ENCODE assay signal across 29 cellular contexts in the genomic region with DNA sequence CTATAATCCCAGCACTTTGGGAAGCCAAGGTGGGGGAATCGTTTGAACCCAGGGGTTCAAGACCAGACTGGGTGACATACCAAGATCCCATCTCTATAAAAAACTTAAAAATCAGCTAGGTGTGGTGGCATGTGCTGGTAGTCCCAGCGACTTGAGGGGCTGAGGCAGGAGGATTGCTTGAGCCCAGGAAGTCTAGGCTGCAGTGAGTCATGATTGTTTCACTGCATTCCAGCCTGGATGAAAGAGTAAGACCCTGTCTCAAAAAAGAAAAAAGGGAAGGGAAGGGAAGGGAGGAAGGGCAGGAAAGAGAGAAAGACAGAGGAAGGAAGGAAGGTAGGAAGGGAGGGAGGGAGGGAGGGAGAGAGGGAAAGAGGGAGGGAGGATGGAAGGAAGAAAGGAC.
A peak's percentile ranks its signal among the peaks of the same experiment; 100 is the strongest.
DNase-seq lines count a peak whose midpoint lies in the region; FAIRE-seq and TF ChIP-seq lines count a peak whose summit lies in the region.
"Had no signal": no experiment of that assay in that cellular context is flagged by ENCODE, and none has a peak within 500 bp of the region (broad histone marks: within the 10 kb centered on the region; RNA-seq: fewer than 3 reads in every experiment).

No MANE protein-coding gene starts in this region.

- H3K9ac ChIP-seq in trophoblast cell (ENCODE audit: low read length), result no peak overlapping the region
- H3K9ac ChIP-seq: neural progenitor cell had no signal

- peaks cover 3% of the 10 kb centered on the region; the same call in 1 of the 2 replicates for H3K9me3 ChIP-seq in SJCRH30 (replicated peaks)
- peaks cover 2% of the 10 kb centered on the region for H3K9me3 ChIP-seq in trophoblast cell (ENCODE audit: insufficient read depth, low read depth, low read length)
- H3K9me3 ChIP-seq: ascending aorta had no signal

- no peak overlapping the region for H3K18ac ChIP-seq in trophoblast cell (ENCODE audit: low read length)

- H2BK12ac ChIP-seq in trophoblast cell (ENCODE audit: low read length), result no peak overlapping the region

- peak overlapping the region; percentile 29 for H4K91ac ChIP-seq in trophoblast cell (ENCODE audit: low read depth, low read length)

- WGBS in trophoblast cell (ENCODE audit: extremely low coverage, insufficient coverage, insufficient read length), result no CpG with 5 or more reads among the region's 2 CpGs

- H3K4ac ChIP-seq in trophoblast cell (ENCODE audit: low read depth, low read length), result no peak overlapping the region

- TF ChIP-seq POLR2A in H54 (IDR thresholded peaks at IDR 0.05; ENCODE audit: low read depth, low read length), result no peak

- H4K8ac ChIP-seq in trophoblast cell (ENCODE audit: low read depth, low read length), result no peak overlapping the region

- H2BK5ac ChIP-seq in trophoblast cell (ENCODE audit: low read depth, low read length, poor library complexity), result peak overlapping the region; percentile 49

- peak overlapping the region; percentile 63 for H2BK120ac ChIP-seq in trophoblast cell (ENCODE audit: insufficient read depth, low read length, poor library complexity)

- peak; percentile 84 for FAIRE-seq in H54 (lab: Jason Lieb, UNC)
- FAIRE-seq: endometrium, frontal cortex, H1, HTR-8/SVneo, K562 had no signal

- H3K4me3 ChIP-seq in SJCRH30, result no peak overlapping the region
- no peak overlapping the region for H3K4me3 ChIP-seq in trophoblast cell (ENCODE audit: low read depth, low read length)
- H3K4me3 ChIP-seq: ascending aorta, heart right ventricle, K562, neural progenitor cell had no signal

- H2AK5ac ChIP-seq in trophoblast cell (ENCODE audit: low read length), result no peak overlapping the region

- H4K12ac ChIP-seq in trophoblast cell (ENCODE audit: low read depth, low read length), result no peak overlapping the region

- H3K36me3 ChIP-seq in SJCRH30 (no peaks in the 10 kb centered on the region), trophoblast cell (ENCODE audit: control insufficient read depth in 1 of 2, insufficient read depth in 2 of 2, low read length in 2 of 2) (no peaks in the 10 kb centered on the region)
- H3K36me3 ChIP-seq: ascending aorta, heart right ventricle, neural progenitor cell had no signal

- H3K4me1 ChIP-seq in SJCRH30 (peaks cover 19% of the 10 kb centered on the region), trophoblast cell (ENCODE audit: control insufficient read depth in 1 of 2, insufficient read depth in 2 of 2, low read length in 2 of 2) (peaks cover 8% of the 10 kb centered on the region in 2 experiments)
- H3K4me1 ChIP-seq: ascending aorta, neural progenitor cell had no signal

- H3K23ac ChIP-seq in trophoblast cell (ENCODE audit: low read length), result no peak overlapping the region

- no peak overlapping the region for H3K4me2 ChIP-seq in trophoblast cell (ENCODE audit: low read length)
- H3K4me2 ChIP-seq: neural progenitor cell had no signal

- H3K27ac ChIP-seq in SJCRH30, result peak overlapping the region; percentile 49
- H3K27ac ChIP-seq in epithelial cell of prostate, result peak overlapping the region; percentile 85
- peak overlapping the region; percentile 24 for H3K27ac ChIP-seq in trophoblast cell (ENCODE audit: low read depth, low read length)
- H3K27ac ChIP-seq: ascending aorta, heart right ventricle, neural progenitor cell had no signal

- H3K27me3 ChIP-seq in SJCRH30, result no peaks in the 10 kb centered on the region
- H3K27me3 ChIP-seq in trophoblast cell (ENCODE audit: insufficient read depth, low read length), result no peaks in the 10 kb centered on the region
- H3K27me3 ChIP-seq: ascending aorta, neural progenitor cell had no signal

- no peak overlapping the region for H3K14ac ChIP-seq in trophoblast cell (ENCODE audit: low read length)

- no peak overlapping the region for H2AFZ ChIP-seq in trophoblast cell (ENCODE audit: insufficient read depth, low read length, poor library complexity)
- H2AFZ ChIP-seq: neural progenitor cell had no signal

- no peaks in the 10 kb centered on the region for H3K79me2 ChIP-seq in trophoblast cell (ENCODE audit: control insufficient read depth, insufficient read depth, low read length, poor library complexity)

- DNase-seq in H54 (ENCODE audit: insufficient read length, low spot score) (no peak), SJCRH30 (peak in 1 of 2 experiments; percentile 29), epithelial cell of prostate (ENCODE audit: low read depth, low spot score) (no peak), trophoblast cell (peak; percentile 28 to 36), SIG-M5 treated with dmso at 0.1 percent for 504 hours (lab: John Stamatoyannopoulos, UW; ENCODE audit: unreplicated experiment) (no peak), NCI-H1417 (lab: John Stamatoyannopoulos, UW) (no peak), DMS79 (lab: John Stamatoyannopoulos, UW) (no peak)
- DNase-seq in effector CD8-positive, alpha-beta T cell (lab: John Stamatoyannopoulos, UW), result no peak
- DNase-seq: activated CD4-positive, alpha-beta T cell treated with anti-CD3 and anti-CD28 coated beads, Interleukin-2, amount 50 U/mL, for 4 hours; activated gamma-delta T cell treated with Interleukin-2 at 50 U/mL for 16 hours; activated naive CD8-positive, alpha-beta T cell treated with anti-CD3 and anti-CD28 coated beads, Interleukin-2, amount 10 ng/mL, durations not matched to agents 7 days and 5 days; activated T-cell treated with anti-CD3 and anti-CD28 coated beads, Interleukin-2, amount 50 U/mL, for 48 hours; CD4-positive, alpha-beta T cell; cerebellar nuclear complex; EL; MM.1S; NCI-H2081; NCI-H345; stimulated activated CD8-positive, alpha-beta memory T cell treated with anti-CD3 and anti-CD28 coated beads, Interleukin-4, amount 100 ng/mL, for 48 hours; stimulated activated naive CD8-positive, alpha-beta T cell treated with anti-CD3 and anti-CD28 coated beads, Interleukin-15, amount 100 ng/mL, for 72 hours; T-cell had no signal

- peaks cover 14% of the 10 kb centered on the region for H3K79me1 ChIP-seq in trophoblast cell (ENCODE audit: low read length)

Comparison
In these comparisons a context has a peak if more than half of its experiments do, and no peak if none do; other contexts are left out.
1. DNase-seq: peak in trophoblast cell (2 of 2); none in H54 (single experiment), epithelial cell of prostate (single experiment), SIG-M5 treated with dmso at 0.1 percent for 504 hours (single experiment), effector CD8-positive, alpha-beta T cell (single experiment), NCI-H1417 (0 of 3) and DMS79 (single experiment).
2. H3K27ac ChIP-seq: peak in every context shown above with its lines; median percentile 85 in epithelial cell of prostate; 49 in SJCRH30; 24 in trophoblast cell.